ENCODE assay signal across 14 cellular contexts in genomic region chr1:161128591-161129420, GRCh38.
"Had no signal": no experiment of that assay in that cellular context is flagged by ENCODE, and none has a peak within 500 bp of the region (broad histone marks: within the 10 kb centered on the region; RNA-seq: fewer than 3 reads in every experiment).

No MANE protein-coding gene starts in this region.

- H3K4me3 Mint-ChIP-seq: activated B cell treated with CpG ODN at 0.5 μM for 24 hours; activated T-cell treated with anti-CD3 and anti-CD28 coated beads, Interleukin-2, amount 50 U/mL, for 72 hours; T-helper 1 cell treated with Interleukin-12 subunit alpha and Interleukin-12 subunit beta and Interleukin-4 antibody, amounts not matched to agents 30 μg/mL and 1 μg/mL, for 36 hours had no signal

- ATAC-seq: activated T-cell treated with anti-CD3 and anti-CD28 coated beads, Interleukin-2, amount 50 U/mL, for 72 hours had no signal

- H3K9me3 Mint-ChIP-seq: activated B cell treated with CpG ODN at 0.5 μM for 24 hours; activated T-cell treated with anti-CD3 and anti-CD28 coated beads, Interleukin-2, amount 50 U/mL, for 72 hours; T-helper 1 cell treated with Interleukin-12 subunit alpha and Interleukin-12 subunit beta and Interleukin-4 antibody, amounts not matched to agents 30 μg/mL and 1 μg/mL, for 36 hours had no signal

- H3K9me3 ChIP-seq: tibial artery had no signal

- H3K27me3 ChIP-seq: brain microvascular endothelial cell, tibial artery had no signal

- H3K27me3 Mint-ChIP-seq: activated B cell treated with CpG ODN at 0.5 μM for 24 hours had no signal

- H3K27ac ChIP-seq: brain microvascular endothelial cell, SK-N-MC, tibial artery had no signal

- H3K4me3 ChIP-seq: SK-N-MC, tibial artery had no signal

- DNase-seq: activated B cell treated with CpG ODN at 0.5 μM for 24 hours; activated CD4-positive, alpha-beta T cell treated with anti-CD3 and anti-CD28 coated beads, Interleukin-2, amount 50 U/mL, for 4 hours; activated CD8-positive, alpha-beta memory T cell treated with anti-CD3 and anti-CD28 coated beads, Interleukin-2, amount 50 U/mL, for 4 hours; activated gamma-delta T cell treated with Interleukin-2 at 50 U/mL for 16 hours; activated T-cell treated with anti-CD3 and anti-CD28 coated beads, Interleukin-2, amount 50 U/mL, for 72 hours; amygdala; brain microvascular endothelial cell; cerebellar nuclear complex; dermis blood vessel endothelial cell; kidney; mesendoderm; tibial artery had no signal

- H3K27ac Mint-ChIP-seq: activated B cell treated with CpG ODN at 0.5 μM for 24 hours; T-helper 1 cell treated with Interleukin-12 subunit alpha and Interleukin-12 subunit beta and Interleukin-4 antibody, amounts not matched to agents 30 μg/mL and 1 μg/mL, for 36 hours had no signal
